In the genomic region with DNA sequence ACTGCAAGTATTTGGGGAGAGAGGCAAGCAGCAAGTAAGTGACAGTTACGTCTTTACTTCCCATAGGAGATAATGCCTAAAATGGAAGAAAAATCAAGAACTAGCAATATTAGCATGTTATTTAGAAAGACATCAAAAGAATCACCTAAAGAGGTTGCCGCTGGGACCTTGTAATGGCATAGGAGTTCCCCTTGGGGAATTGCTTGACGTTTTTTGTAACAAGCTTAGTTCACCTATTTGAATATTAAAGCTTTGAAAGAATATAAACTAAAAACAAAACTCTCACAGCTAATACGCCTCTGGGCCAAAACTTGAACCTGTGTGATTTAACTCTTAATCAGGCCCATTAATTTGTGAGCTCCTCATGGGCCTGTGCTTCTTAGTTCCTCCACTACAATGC, we compare ENCODE assay signal across 14 cellular contexts.
DNase-seq lines count a peak whose midpoint lies in the region; ATAC-seq and TF ChIP-seq lines count a peak whose summit lies in the region.
"Had no signal": no experiment of that assay in that cellular context is flagged by ENCODE, and none has a peak within 500 bp of the region (broad histone marks: within the 10 kb centered on the region; RNA-seq: fewer than 3 reads in every experiment).

No MANE protein-coding gene starts in this region.

- in situ Hi-C loops in G401 (cut with HindIII; ENCODE audit: low sequenced_read_pairs): no loop called here

- peak overlapping the region in 1 of 3 donors; percentile 4 for H3K4me3 Mint-ChIP-seq in T-cell
- H3K4me3 Mint-ChIP-seq in immature natural killer cell: peak overlapping the region in 1 of 5 donors; percentile 0
- H3K4me3 Mint-ChIP-seq in progenitor cell of endocrine pancreas (ENCODE audit: low read depth): no peak overlapping the region

- peak overlapping the region; percentile 39 for H3K27ac ChIP-seq in BLaER1
- H3K27ac ChIP-seq in gastroesophageal sphincter: no peak overlapping the region
- H3K27ac ChIP-seq: psoas muscle had no signal

- TF ChIP-seq CTCF in GM06990 (IDR thresholded peaks at IDR 0.05; ENCODE audit: insufficient read depth, low read length, poor library complexity, severe bottlenecking) (no peak), progenitor cell of endocrine pancreas (IDR thresholded peaks at IDR 0.05; ENCODE audit: unreplicated experiment) (no peak), gastroesophageal sphincter (IDR thresholded peaks at IDR 0.05) (no peak)

- H3K4me1 ChIP-seq in BLaER1: peaks cover 26% of the 10 kb centered on the region
- peaks cover 0 to 11% (median 2%) of the 10 kb centered on the region in 3 donors for H3K4me1 ChIP-seq in gastroesophageal sphincter
- H3K4me1 ChIP-seq: BE2C had no signal

- no peaks in the 10 kb centered on the region for H3K27me3 Mint-ChIP-seq in T-cell
- no peaks in the 10 kb centered on the region for H3K27me3 Mint-ChIP-seq in immature natural killer cell (ENCODE audit: low read depth in 3 of 3)
- H3K27me3 Mint-ChIP-seq in progenitor cell of endocrine pancreas: no peaks in the 10 kb centered on the region

- H3K4me1 Mint-ChIP-seq in T-cell (peaks cover 77 to 87% (median 78%) of the 10 kb centered on the region in 3 donors), immature natural killer cell (peaks cover 53 to 78% of the 10 kb centered on the region in 2 donors), progenitor cell of endocrine pancreas (ENCODE audit: low read depth) (peaks cover 5% of the 10 kb centered on the region)

- peaks cover 14% of the 10 kb centered on the region for H4K20me1 ChIP-seq in BLaER1

- WGBS in gastroesophageal sphincter (ENCODE audit: low coverage in 1 of 2), 2 donors: 84 to 92% methylated on average over 4 of the region's 4 CpGs

- ATAC-seq in T-cell (replicated peaks in 1 of 4): no peak
- ATAC-seq in gastroesophageal sphincter: no peak
- ATAC-seq: psoas muscle had no signal

- CTCF ChIA-PET in T-cell (lab: Charles Lee): interaction anchor here (0.5 to 2.2 kb wide), 5 partner anchors 10 to 159 kb away, joined by 3 to 15 read pairs (median 4); no protein-coding TSS in a partner anchor

- H3K27me3 ChIP-seq in BLaER1 (no peaks in the 10 kb centered on the region), GM06990 (replicated peaks; ENCODE audit: control insufficient read depth, insufficient read depth, low read length) (no peaks in the 10 kb centered on the region), gastroesophageal sphincter (no peaks in the 10 kb centered on the region)
- H3K27me3 ChIP-seq: BE2C had no signal

- no peak for TF ChIP-seq POLR2A in gastroesophageal sphincter (IDR thresholded peaks at IDR 0.05)

- H3K9ac ChIP-seq in BLaER1: 0 out of 2 replicates have a peak overlapping the region, but pooled peaks have one; percentile 1

- H3K4me3 ChIP-seq in BLaER1 (no peak overlapping the region), GM06990 (replicated peaks; ENCODE audit: low read depth, low read length) (no peak overlapping the region), gastroesophageal sphincter (no peak overlapping the region)
- H3K4me3 ChIP-seq: psoas muscle had no signal

- DNase-seq in GM06990 (ENCODE audit: extremely low read depth, insufficient read length) (peak; percentile 49), T-cell (no peak), immature natural killer cell (no peak), progenitor cell of endocrine pancreas (ENCODE audit: low spot score, unreplicated experiment) (no peak), G401 (ENCODE audit: low spot score) (no peak)
- DNase-seq in NK-92 treated with Interleukin-12 subunit alpha and Interleukin-12 subunit beta, amount 100 ng/mL, for 24 hours (lab: John Stamatoyannopoulos, UW): no peak
- DNase-seq: BE2C; central memory CD4-positive, alpha-beta T cell; NCI-H2029; psoas muscle; stimulated activated CD4-positive, alpha-beta T cell treated with anti-CD3 and anti-CD28 coated beads, Interleukin-2, amount 100 ng/mL, for 48 hours; stimulated activated naive CD4-positive, alpha-beta T cell treated with Interleukin-2 at 50 U/mL for 16 hours had no signal

- peak overlapping the region; percentile 53 to 56 for H3K27ac Mint-ChIP-seq in T-cell
- peak overlapping the region; percentile 5 to 77 (median 38) for H3K27ac Mint-ChIP-seq in immature natural killer cell
- no peak overlapping the region for H3K27ac Mint-ChIP-seq in progenitor cell of endocrine pancreas

- no peak for TF ChIP-seq EP300 in gastroesophageal sphincter (IDR thresholded peaks at IDR 0.05)

- POLR2A ChIA-PET in T-cell (lab: Charles Lee): interaction anchor here in 1 of 2 donors (0.9 kb wide), 1 partner anchor 10 kb away, joined by 5 read pairs; no protein-coding TSS in a partner anchor

- H3K9me3 Mint-ChIP-seq in T-cell (no peaks in the 10 kb centered on the region), immature natural killer cell (no peaks in the 10 kb centered on the region), progenitor cell of endocrine pancreas (ENCODE audit: low read depth) (no peaks in the 10 kb centered on the region)

- H3K9me3 ChIP-seq in BLaER1 (peaks cover 9% of the 10 kb centered on the region), gastroesophageal sphincter (no peaks in the 10 kb centered on the region)
- H3K9me3 ChIP-seq: BE2C, psoas muscle had no signal

- H3K36me3 Mint-ChIP-seq in T-cell (peaks cover 41% of the 10 kb centered on the region), immature natural killer cell (peaks cover 0 to 5% (median 4%) of the 10 kb centered on the region in 3 donors), progenitor cell of endocrine pancreas (ENCODE audit: insufficient read depth) (peaks cover 3% of the 10 kb centered on the region)

- H3K4me2 ChIP-seq in BLaER1: peak overlapping the region; percentile 68

- peaks cover 43% of the 10 kb centered on the region for H3K36me3 ChIP-seq in BLaER1
- no peaks in the 10 kb centered on the region for H3K36me3 ChIP-seq in GM06990 (ENCODE audit: control insufficient read depth, insufficient read depth, low read length)
- H3K36me3 ChIP-seq in gastroesophageal sphincter: peaks cover 0 to 6% of the 10 kb centered on the region in 2 donors
- H3K36me3 ChIP-seq: BE2C had no signal
